In genomic region chr13:31225180-31225579, GRCh38 we compare ENCODE assay signal across 21 cellular contexts.
"Had no signal": no experiment of that assay in that cellular context is flagged by ENCODE, and none has a peak within 500 bp of the region (broad histone marks: within the 10 kb centered on the region; RNA-seq: fewer than 3 reads in every experiment).

No MANE protein-coding gene starts in this region.

- H3K27ac ChIP-seq: neutrophil, psoas muscle, sigmoid colon, skin epidermis, thoracic aorta, transverse colon had no signal

- H3K4me1 ChIP-seq: psoas muscle, sigmoid colon, transverse colon had no signal

- H3K9me3 ChIP-seq: neutrophil, psoas muscle, sigmoid colon, thoracic aorta, transverse colon had no signal

- ATAC-seq: esophagus mucosa; naive thymus-derived CD4-positive, alpha-beta T cell; psoas muscle; stimulated activated naive B cell treated with anti-CD40 and anti-IgM and Interleukin-4, amounts not matched to agents 10 μg/mL and 1 μg/mL and 100 μg/mL, for 72 hours; stimulated activated naive CD8-positive, alpha-beta T cell treated with anti-CD3 and anti-CD28 coated beads, Interleukin-15, amount 100 ng/mL, for 72 hours had no signal

- FAIRE-seq: frontal cortex, keratinocyte had no signal

- H3K27ac Mint-ChIP-seq: immature natural killer cell; stimulated activated naive B cell treated with anti-CD40 and anti-IgM and Interleukin-4, amounts not matched to agents 10 μg/mL and 1 μg/mL and 100 μg/mL, for 72 hours had no signal

- H3K9me3 Mint-ChIP-seq: immature natural killer cell; naive thymus-derived CD4-positive, alpha-beta T cell; nephron progenitor cell; stimulated activated naive B cell treated with anti-CD40 and anti-IgM and Interleukin-4, amounts not matched to agents 10 μg/mL and 1 μg/mL and 100 μg/mL, for 72 hours; stimulated activated naive CD8-positive, alpha-beta T cell treated with anti-CD3 and anti-CD28 coated beads, Interleukin-15, amount 100 ng/mL, for 72 hours had no signal

- H3K36me3 ChIP-seq: neutrophil, thoracic aorta, transverse colon had no signal

- H3K27me3 ChIP-seq: dorsolateral prefrontal cortex, neutrophil, sigmoid colon, transverse colon had no signal

- H3K4me3 ChIP-seq: dorsolateral prefrontal cortex, psoas muscle, sigmoid colon, skin epidermis, thoracic aorta, transverse colon had no signal

- H3K27me3 Mint-ChIP-seq: naive thymus-derived CD4-positive, alpha-beta T cell; stimulated activated naive B cell treated with anti-CD40 and anti-IgM and Interleukin-4, amounts not matched to agents 10 μg/mL and 1 μg/mL and 100 μg/mL, for 72 hours; stimulated activated naive CD8-positive, alpha-beta T cell treated with anti-CD3 and anti-CD28 coated beads, Interleukin-15, amount 100 ng/mL, for 72 hours had no signal

- H3K4me1 Mint-ChIP-seq: immature natural killer cell had no signal

- H3K4me3 Mint-ChIP-seq: immature natural killer cell; naive thymus-derived CD4-positive, alpha-beta T cell; nephron progenitor cell; stimulated activated naive B cell treated with anti-CD40 and anti-IgM and Interleukin-4, amounts not matched to agents 10 μg/mL and 1 μg/mL and 100 μg/mL, for 72 hours; stimulated activated naive CD8-positive, alpha-beta T cell treated with anti-CD3 and anti-CD28 coated beads, Interleukin-15, amount 100 ng/mL, for 72 hours had no signal

- DNase-seq: cortex of kidney; dorsolateral prefrontal cortex; effector CD8-positive, alpha-beta T cell; immature natural killer cell; mesendoderm; naive thymus-derived CD4-positive, alpha-beta T cell; nephron progenitor cell; psoas muscle; sigmoid colon; stimulated activated CD4-positive, alpha-beta T cell treated with anti-CD3 and anti-CD28 coated beads, Interleukin-2, amount 100 ng/mL, for 24 hours; stimulated activated CD4-positive, alpha-beta T cell treated with anti-CD3 and anti-CD28 coated beads, Interleukin-4, amount 100 ng/mL, for 4 hours; stimulated activated naive B cell treated with anti-CD40 and anti-IgM and Interleukin-4, amounts not matched to agents 10 μg/mL and 1 μg/mL and 100 μg/mL, for 72 hours; stimulated activated naive CD8-positive, alpha-beta T cell treated with anti-CD3 and anti-CD28 coated beads, Interleukin-15, amount 100 ng/mL, for 72 hours; substantia nigra; transverse colon had no signal
